In the genomic region with DNA sequence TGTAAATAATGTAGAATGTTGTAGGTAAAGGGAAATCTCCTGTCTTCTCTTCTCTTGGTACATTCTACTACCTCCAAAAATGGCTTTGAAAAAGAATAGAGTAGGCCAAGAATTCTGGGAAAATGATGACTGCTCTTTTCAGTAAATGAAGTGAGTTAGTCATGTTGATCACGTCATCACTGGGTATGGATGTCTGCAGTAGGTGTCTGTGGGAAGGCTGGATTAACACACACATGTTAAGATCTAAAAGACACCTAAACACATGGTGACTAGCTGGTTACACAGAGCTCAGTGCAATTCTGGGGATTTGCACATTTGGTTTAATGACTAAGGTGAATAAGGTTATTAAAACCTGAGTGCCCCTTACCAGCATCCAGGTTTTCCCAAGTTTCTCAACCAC, we compare ENCODE assay signal across 18 cellular contexts.
"Had no signal": no experiment of that assay in that cellular context is flagged by ENCODE, and none has a peak within 500 bp of the region (broad histone marks: within the 10 kb centered on the region; RNA-seq: fewer than 3 reads in every experiment).

No MANE protein-coding gene starts in this region.

- H3K9me3 ChIP-seq: adrenal gland had no signal

- H3K4me1 ChIP-seq: adrenal gland, body of pancreas, tibial nerve had no signal

- H3K27ac Mint-ChIP-seq: activated naive CD4-positive, alpha-beta T cell treated with anti-CD3 and anti-CD28 coated beads, Interleukin-2, amount 10 ng/mL, durations not matched to agents 7 days and 5 days; activated T-helper 1 cell treated with anti-CD3 and anti-CD28 coated beads, Interleukin-12 subunit alpha, Interleukin-12 subunit beta, Interleukin-2, Interleukin-4 antibody, amounts not matched to agents 30 ng/mL and 10 ng/mL and 1 ng/mL, durations not matched to agents 14 hours and 24 hours and 36 hours; effector memory CD8-positive, alpha-beta T cell; natural killer cell treated with Interleukin-12 subunit alpha and Interleukin-12 subunit beta and Interleukin-15 and Interleukin-18, amount 100 ng/mL, for 72 hours; stimulated activated memory B cell treated with anti-CD40 and anti-IgM and Interleukin-4, amounts not matched to agents 10 μg/mL and 1 μg/mL and 100 μg/mL, for 72 hours had no signal

- ATAC-seq: body of pancreas; effector memory CD8-positive, alpha-beta T cell; left ventricle myocardium superior; natural killer cell treated with Interleukin-12 subunit alpha and Interleukin-12 subunit beta and Interleukin-15 and Interleukin-18, amount 100 ng/mL, for 72 hours; stimulated activated memory B cell treated with anti-CD40 and anti-IgM and Interleukin-4, amounts not matched to agents 10 μg/mL and 1 μg/mL and 100 μg/mL, for 72 hours had no signal

- H3K4me1 Mint-ChIP-seq: activated naive CD4-positive, alpha-beta T cell treated with anti-CD3 and anti-CD28 coated beads, Interleukin-2, amount 10 ng/mL, durations not matched to agents 7 days and 5 days; stimulated activated memory B cell treated with anti-CD40 and anti-IgM and Interleukin-4, amounts not matched to agents 10 μg/mL and 1 μg/mL and 100 μg/mL, for 72 hours had no signal

- H3K4me3 Mint-ChIP-seq: activated naive CD4-positive, alpha-beta T cell treated with anti-CD3 and anti-CD28 coated beads, Interleukin-2, amount 10 ng/mL, durations not matched to agents 7 days and 5 days; activated T-helper 1 cell treated with anti-CD3 and anti-CD28 coated beads, Interleukin-12 subunit alpha, Interleukin-12 subunit beta, Interleukin-2, Interleukin-4 antibody, amounts not matched to agents 30 ng/mL and 10 ng/mL and 1 ng/mL, durations not matched to agents 14 hours and 24 hours and 36 hours; effector memory CD8-positive, alpha-beta T cell; natural killer cell treated with Interleukin-12 subunit alpha and Interleukin-12 subunit beta and Interleukin-15 and Interleukin-18, amount 100 ng/mL, for 72 hours; stimulated activated memory B cell treated with anti-CD40 and anti-IgM and Interleukin-4, amounts not matched to agents 10 μg/mL and 1 μg/mL and 100 μg/mL, for 72 hours had no signal

- H3K27me3 ChIP-seq: adrenal gland, body of pancreas, tibial nerve had no signal

- DNase-seq: activated CD4-positive, CD25-positive, alpha-beta regulatory T cell; activated naive CD4-positive, alpha-beta T cell treated with anti-CD3 and anti-CD28 coated beads, Interleukin-2, amount 10 ng/mL, durations not matched to agents 7 days and 5 days; adrenal gland; body of pancreas; dermis blood vessel endothelial cell; effector memory CD8-positive, alpha-beta T cell; erythroblast; kidney glomerular epithelial cell; left ventricle myocardium superior; mesenchymal stem cell; posterior cingulate gyrus; retina; stimulated activated CD4-positive, alpha-beta T cell treated with anti-CD3 and anti-CD28 coated beads, Interleukin-2, amount 100 ng/mL, for 48 hours; SW 1271 had no signal

- H3K27ac ChIP-seq: adrenal gland, body of pancreas, tibial nerve had no signal

- H3K36me3 Mint-ChIP-seq: activated naive CD4-positive, alpha-beta T cell treated with anti-CD3 and anti-CD28 coated beads, Interleukin-2, amount 10 ng/mL, durations not matched to agents 7 days and 5 days; natural killer cell treated with Interleukin-12 subunit alpha and Interleukin-12 subunit beta and Interleukin-15 and Interleukin-18, amount 100 ng/mL, for 72 hours; stimulated activated memory B cell treated with anti-CD40 and anti-IgM and Interleukin-4, amounts not matched to agents 10 μg/mL and 1 μg/mL and 100 μg/mL, for 72 hours had no signal

- H3K27me3 Mint-ChIP-seq: activated naive CD4-positive, alpha-beta T cell treated with anti-CD3 and anti-CD28 coated beads, Interleukin-2, amount 10 ng/mL, durations not matched to agents 7 days and 5 days; natural killer cell treated with Interleukin-12 subunit alpha and Interleukin-12 subunit beta and Interleukin-15 and Interleukin-18, amount 100 ng/mL, for 72 hours had no signal

- H3K36me3 ChIP-seq: adrenal gland, tibial nerve had no signal

- H3K9me3 Mint-ChIP-seq: activated naive CD4-positive, alpha-beta T cell treated with anti-CD3 and anti-CD28 coated beads, Interleukin-2, amount 10 ng/mL, durations not matched to agents 7 days and 5 days; effector memory CD8-positive, alpha-beta T cell had no signal

- H3K4me3 ChIP-seq: adrenal gland, body of pancreas, tibial nerve had no signal
